ENCODE assay signal across 8 cellular contexts in the genomic region with DNA sequence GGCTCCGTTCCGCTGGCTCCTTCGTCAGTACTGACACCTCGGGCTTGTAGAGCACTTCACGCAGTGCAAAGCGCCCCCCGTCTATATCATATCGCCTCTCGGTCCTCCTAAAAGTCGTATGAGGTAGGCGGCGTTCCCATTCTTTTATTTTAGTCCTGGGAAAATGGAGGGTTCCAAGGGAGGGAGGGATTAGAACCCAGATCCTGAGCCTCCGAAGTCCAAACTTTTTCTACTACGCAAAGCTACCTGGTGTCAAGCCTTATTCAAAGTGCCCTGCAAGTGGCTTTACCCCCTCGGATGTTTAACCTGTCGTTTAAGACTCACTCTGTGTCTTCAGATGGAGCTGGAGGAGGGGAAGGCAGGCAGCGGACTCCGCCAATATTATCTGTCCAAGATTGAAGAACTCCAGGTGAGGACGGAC. TPM values are rescaled to one million over a fixed set of nuclear protein-coding genes. Genes with fewer than 3 reads are reported as not detected.
A peak's percentile ranks its signal among the peaks of the same experiment; 100 is the strongest.
DNase-seq lines count a peak whose midpoint lies in the region; ATAC-seq and TF ChIP-seq lines count a peak whose summit lies in the region.

No MANE protein-coding gene starts in this region.

- H4K12ac ChIP-seq in trophoblast cell (ENCODE audit: low read depth, low read length): peak overlapping the region; percentile 88

- H2AFZ ChIP-seq in trophoblast cell (ENCODE audit: insufficient read depth, low read length, poor library complexity): peak overlapping the region; percentile 76

- peak overlapping the region; percentile 93 for H3K9ac ChIP-seq in trophoblast cell (ENCODE audit: low read length)

- no peak overlapping the region for H2AK5ac ChIP-seq in trophoblast cell (ENCODE audit: low read length)

- H3K14ac ChIP-seq in trophoblast cell (ENCODE audit: low read length): peak overlapping the region; percentile 84

- H3K4ac ChIP-seq in trophoblast cell (ENCODE audit: low read depth, low read length): peak overlapping the region; percentile 71

- TF ChIP-seq CTCF in RWPE1 (conservative IDR thresholded peaks at IDR 0.05; ENCODE audit: low read depth) (0 out of 2 replicates have a peak, but pooled peaks have one; percentile 17), GM13977 (IDR thresholded peaks at IDR 0.05; ENCODE audit: extremely low read depth, insufficient read depth, missing control alignments) (no peak)

- H3K9me3 ChIP-seq in esophagus (ENCODE audit: control insufficient read depth in 2 of 2, insufficient read depth in 1 of 2, low read depth in 1 of 2, low read length in 1 of 2) (no peaks in the 10 kb centered on the region), trophoblast cell (ENCODE audit: insufficient read depth, low read depth, low read length) (no peaks in the 10 kb centered on the region)

- WGBS in esophagus, 2 donors: 1% methylated on average over 19 of the region's 19 CpGs
- no CpG with 5 or more reads among the region's 19 CpGs for WGBS in trophoblast cell (ENCODE audit: extremely low coverage, insufficient coverage, insufficient read length)

- H3K79me1 ChIP-seq in trophoblast cell (ENCODE audit: low read length): peaks cover 13% of the 10 kb centered on the region

- H3K27me3 ChIP-seq in esophagus (ENCODE audit: control insufficient read depth in 1 of 2, insufficient read depth in 2 of 2, low read length in 2 of 2): no peaks in the 10 kb centered on the region
- no peaks in the 10 kb centered on the region for H3K27me3 ChIP-seq in trophoblast cell (ENCODE audit: insufficient read depth, low read length)

- DNase-seq in ELR (ENCODE audit: low read depth) (peak; percentile 31), RWPE1 (ENCODE audit: low spot score) (no peak), trophoblast cell (no peak), DMS53 treated with DMSO at 0.1 percent for 48 hours (lab: John Stamatoyannopoulos, UW; ENCODE audit: unreplicated experiment) (no peak), G401 (ENCODE audit: low spot score) (no peak), GM13977 (ENCODE audit: low spot score) (no peak)

- no peak overlapping the region for H2BK12ac ChIP-seq in trophoblast cell (ENCODE audit: low read length)

- peaks cover 46 to 57% of the 10 kb centered on the region in 2 donors for H3K36me3 ChIP-seq in esophagus (ENCODE audit: control insufficient read depth in 2 of 2, insufficient read depth in 2 of 2, low read length in 1 of 2)
- peaks cover 54 to 68% of the 10 kb centered on the region in 2 experiments for H3K36me3 ChIP-seq in trophoblast cell (ENCODE audit: control insufficient read depth in 1 of 2, insufficient read depth in 2 of 2, low read length in 2 of 2)

- H2BK120ac ChIP-seq in trophoblast cell (ENCODE audit: insufficient read depth, low read length, poor library complexity): peak overlapping the region; percentile 60

- peak overlapping the region; percentile 88 for H3K27ac ChIP-seq in RWPE1
- H3K27ac ChIP-seq in esophagus (ENCODE audit: low read depth in 2 of 2, low read length in 1 of 2): peak overlapping the region; percentile 91 to 94
- peak overlapping the region; percentile 88 for H3K27ac ChIP-seq in trophoblast cell (ENCODE audit: low read depth, low read length)

- CTCF ChIA-PET in RWPE1 (lab: Yijun Ruan, JAX): interaction anchor here (0.6 to 0.7 kb wide), 4 partner anchors 11 to 98 kb away, joined by 3 to 5 read pairs (median 4); no protein-coding TSS in a partner anchor

- ATAC-seq in HG03378 (IDR thresholded peaks at IDR 0.05; ENCODE audit: unreplicated experiment): no peak

- H4K91ac ChIP-seq in trophoblast cell (ENCODE audit: low read depth, low read length): peak overlapping the region; percentile 74

- in situ Hi-C loops in G401 (cut with HindIII; ENCODE audit: low sequenced_read_pairs) (no loop called here), GM13977 (cut with MboI; ENCODE audit: low pct_unique_long_range_greater_than_20kb, low sequenced_read_pairs, unreplicated experiment) (loop anchor here (25.0 kb wide), 1 partner anchor 391 kb away; a partner anchor contains a TSS)

- POLR2A ChIA-PET in RWPE1 (lab: Yijun Ruan, JAX; ENCODE audit: low non-redundant PET): interaction anchor here (1.0 kb wide), 1 partner anchor 11 kb away, joined by 3 read pairs; no protein-coding TSS in a partner anchor

- peak overlapping the region; percentile 88 for H3K4me2 ChIP-seq in trophoblast cell (ENCODE audit: low read length)

- H3K4me1 ChIP-seq in esophagus (ENCODE audit: control insufficient read depth in 2 of 2, insufficient read depth in 2 of 2, low read length in 1 of 2): peaks cover 0 to 5% of the 10 kb centered on the region in 2 donors
- H3K4me1 ChIP-seq in trophoblast cell (ENCODE audit: control insufficient read depth in 1 of 2, insufficient read depth in 2 of 2, low read length in 2 of 2): peaks cover 0 to 11% of the 10 kb centered on the region in 2 experiments

- peaks cover 13% of the 10 kb centered on the region for H3K79me2 ChIP-seq in trophoblast cell (ENCODE audit: control insufficient read depth, insufficient read depth, low read length, poor library complexity)

- H3K23ac ChIP-seq in trophoblast cell (ENCODE audit: low read length): no peak overlapping the region

- H4K8ac ChIP-seq in trophoblast cell (ENCODE audit: low read depth, low read length): peak overlapping the region; percentile 89

- H3K4me3 ChIP-seq in esophagus (ENCODE audit: low read depth in 1 of 2, low read length in 2 of 2): peak overlapping the region; percentile 68 to 88
- H3K4me3 ChIP-seq in trophoblast cell (ENCODE audit: low read depth, low read length): peak overlapping the region; percentile 92

- peak overlapping the region; percentile 83 for H3K18ac ChIP-seq in trophoblast cell (ENCODE audit: low read length)

- peak overlapping the region; percentile 29 for H2BK5ac ChIP-seq in trophoblast cell (ENCODE audit: low read depth, low read length, poor library complexity)

RNA-seq across cellular contexts. Expression of a gene that starts 0.3 kb away (rescaled TPM):
- 10 to 100 TPM; 15.1 to 18.5 TPM for polyA plus RNA-seq in esophagus
- polyA plus RNA-seq in trophoblast cell (2013): 31.9 and 33.0 TPM in 2 replicates
- 58.2 and 71.0 TPM in 2 replicates for total RNA-seq in G401 (2014; rRNA removed; shearing (Covaris generic))

RNA-seq across cellular contexts. Expression of a gene that starts 0.6 kb away (rescaled TPM):
- 100 to 1,000 TPM; 137 to 156 TPM for polyA plus RNA-seq in esophagus
- polyA plus RNA-seq in trophoblast cell (2013): 115 and 118 TPM in 2 replicates
- 114 and 133 TPM in 2 replicates for total RNA-seq in G401 (2014; rRNA removed; shearing (Covaris generic))

RNA-seq across cellular contexts. Expression of a gene that starts 14.7 kb away (rescaled TPM):
- polyA plus RNA-seq in esophagus: 10 to 100 TPM; 54.4 to 62.4 TPM
- 41.9 and 43.4 TPM in 2 replicates for polyA plus RNA-seq in trophoblast cell (2013)
- 128 and 144 TPM in 2 replicates for total RNA-seq in G401 (2014; rRNA removed; shearing (Covaris generic))

RNA-seq across cellular contexts. Expression of a gene that starts 45.7 kb away (rescaled TPM):
- not detected for polyA plus RNA-seq in esophagus
- not detected in 2 replicates for polyA plus RNA-seq in trophoblast cell (2013)
- not detected in 2 replicates for total RNA-seq in G401 (2014; rRNA removed; shearing (Covaris generic))

RNA-seq across cellular contexts. Expression of a gene that starts 53.8 kb away (rescaled TPM):
- 10 to 100 TPM; 48.7 to 69.6 TPM for polyA plus RNA-seq in esophagus
- 54.6 and 57.5 TPM in 2 replicates for polyA plus RNA-seq in trophoblast cell (2013)
- 28.1 and 52.8 TPM in 2 replicates for total RNA-seq in G401 (2014; rRNA removed; shearing (Covaris generic))
